1 cellular context compared by ENCODE assay signal in the genomic region with DNA sequence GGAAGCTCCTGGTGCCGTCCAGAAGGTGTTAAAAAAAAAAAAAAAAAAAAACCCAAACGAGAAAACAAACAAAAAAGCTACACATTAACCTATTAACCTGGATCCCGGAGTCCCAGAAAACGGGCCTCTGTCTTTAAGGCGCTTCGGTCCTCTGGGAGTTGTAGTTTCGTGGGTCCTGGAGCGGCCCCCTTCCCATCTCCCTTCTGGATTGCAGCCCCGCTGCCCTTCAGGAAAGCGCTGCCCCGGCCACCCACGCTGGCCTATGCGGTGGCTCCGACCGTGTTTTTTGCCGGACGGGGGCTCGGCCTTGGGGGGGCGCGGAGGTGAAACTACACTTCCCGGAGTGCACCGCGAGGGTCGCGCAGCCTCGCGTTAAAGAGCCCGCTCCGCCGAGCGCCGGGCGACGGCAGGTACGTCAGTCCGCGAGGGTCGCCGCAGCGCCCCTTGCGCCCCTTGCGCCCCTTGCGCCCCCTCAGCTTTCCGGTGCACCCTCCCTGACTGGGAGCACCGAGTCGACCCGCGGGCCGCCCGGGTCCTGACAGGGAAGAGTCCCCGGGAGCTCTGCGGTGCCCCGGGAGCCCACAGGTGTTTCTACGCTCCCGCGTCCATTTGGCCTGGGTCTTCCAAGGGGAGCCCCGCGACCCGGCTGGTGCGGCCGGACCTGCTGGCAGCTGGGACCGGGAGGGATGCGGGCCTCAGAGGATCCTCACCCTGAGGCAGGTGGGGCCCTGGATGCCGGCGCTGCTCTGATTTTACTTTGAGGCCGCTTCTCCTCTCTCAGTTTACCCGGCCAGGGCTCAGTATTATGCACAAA.
TF ChIP-seq lines count a peak whose summit lies in the region.

TSS of gene FCSK (plus strand) at position 375 of the 814 bp plus-strand sequence. CDS start 8,596 bp downstream, outside the sequence.

TF ChIP-seq in GM12878, 131 proteins besides CTCF, POLR2A, EP300 and RAD21 (continued from another document):
- TF ChIP-seq, protein P1, sequence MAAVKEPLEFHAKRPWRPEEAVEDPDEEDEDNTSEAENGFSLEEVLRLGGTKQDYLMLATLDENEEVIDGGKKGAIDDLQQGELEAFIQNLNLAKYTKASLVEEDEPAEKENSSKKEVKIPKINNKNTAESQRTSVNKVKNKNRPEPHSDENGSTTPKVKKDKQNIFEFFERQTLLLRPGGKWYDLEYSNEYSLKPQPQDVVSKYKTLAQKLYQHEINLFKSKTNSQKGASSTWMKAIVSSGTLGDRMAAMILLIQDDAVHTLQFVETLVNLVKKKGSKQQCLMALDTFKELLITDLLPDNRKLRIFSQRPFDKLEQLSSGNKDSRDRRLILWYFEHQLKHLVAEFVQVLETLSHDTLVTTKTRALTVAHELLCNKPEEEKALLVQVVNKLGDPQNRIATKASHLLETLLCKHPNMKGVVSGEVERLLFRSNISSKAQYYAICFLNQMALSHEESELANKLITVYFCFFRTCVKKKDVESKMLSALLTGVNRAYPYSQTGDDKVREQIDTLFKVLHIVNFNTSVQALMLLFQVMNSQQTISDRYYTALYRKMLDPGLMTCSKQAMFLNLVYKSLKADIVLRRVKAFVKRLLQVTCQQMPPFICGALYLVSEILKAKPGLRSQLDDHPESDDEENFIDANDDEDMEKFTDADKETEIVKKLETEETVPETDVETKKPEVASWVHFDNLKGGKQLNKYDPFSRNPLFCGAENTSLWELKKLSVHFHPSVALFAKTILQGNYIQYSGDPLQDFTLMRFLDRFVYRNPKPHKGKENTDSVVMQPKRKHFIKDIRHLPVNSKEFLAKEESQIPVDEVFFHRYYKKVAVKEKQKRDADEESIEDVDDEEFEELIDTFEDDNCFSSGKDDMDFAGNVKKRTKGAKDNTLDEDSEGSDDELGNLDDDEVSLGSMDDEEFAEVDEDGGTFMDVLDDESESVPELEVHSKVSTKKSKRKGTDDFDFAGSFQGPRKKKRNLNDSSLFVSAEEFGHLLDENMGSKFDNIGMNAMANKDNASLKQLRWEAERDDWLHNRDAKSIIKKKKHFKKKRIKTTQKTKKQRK (IDR thresholded peaks at IDR 0.05; ENCODE audit: low read depth, low read length): no peak
- TF ChIP-seq YBX1 (IDR thresholded peaks at IDR 0.05) (no peak), ZNF24 (IDR thresholded peaks at IDR 0.05) (no peak), NR2F1 (conservative IDR thresholded peaks at IDR 0.05) (peak; percentile 73), ZBTB4 (CRISPR knock-in tag; IDR thresholded peaks at IDR 0.05) (no peak), DPF2 (IDR thresholded peaks at IDR 0.05) (0 out of 2 replicates have a peak, but pooled peaks have one; percentile 49), RUNX3 (IDR thresholded peaks at IDR 0.05; ENCODE audit: low read length) (0 out of 2 replicates have a peak, but pooled peaks have one; percentile 19), SPI1 (IDR thresholded peaks at IDR 0.05; ENCODE audit: borderline replicate concordance, insufficient read depth, low read depth, low read length) (no peak), FOS (IDR thresholded peaks at IDR 0.05; ENCODE audit: borderline replicate concordance, extremely low read depth, insufficient read length) (no peak), CHD2 (IDR thresholded peaks at IDR 0.05; ENCODE audit: borderline replicate concordance, low read depth, low read length) (peak; percentile 92), ZNF274 (IDR thresholded peaks at IDR 0.05; ENCODE audit: insufficient read depth, insufficient read length) (no peak), SMARCA5 (IDR thresholded peaks at IDR 0.05) (peak; percentile 43; the same call in 1 of the 2 replicates), ZZZ3 (IDR thresholded peaks at IDR 0.05; ENCODE audit: control insufficient read depth, insufficient read length, low read depth) (no peak), RB1 (IDR thresholded peaks at IDR 0.05; ENCODE audit: borderline replicate concordance) (peak; percentile 51; the same call in 1 of the 2 replicates), WRNIP1 (IDR thresholded peaks at IDR 0.05; ENCODE audit: borderline replicate concordance, low read depth, low read length) (no peak), CBX3 (IDR thresholded peaks at IDR 0.05; ENCODE audit: borderline replicate concordance, low read depth) (no peak), RFX5 (IDR thresholded peaks at IDR 0.05; ENCODE audit: low read depth, low read length) (no peak), ESRRA (IDR thresholded peaks at IDR 0.05; ENCODE audit: low read length) (no peak), STAT1 (conservative IDR thresholded peaks at IDR 0.05) (no peak), KAT2A (conservative IDR thresholded peaks at IDR 0.05; ENCODE audit: control insufficient read depth, low read depth, low read length) (no peak), PAX5 (IDR thresholded peaks at IDR 0.05; ENCODE audit: borderline replicate concordance, low read depth, low read length) (no peak), MLLT1 (IDR thresholded peaks at IDR 0.05) (no peak), LARP7 (IDR thresholded peaks at IDR 0.05) (peak; percentile 78), NR2C1 (IDR thresholded peaks at IDR 0.05) (peak; percentile 70), EGR1 (IDR thresholded peaks at IDR 0.05; ENCODE audit: borderline replicate concordance in 1 of 2, low read depth in 2 of 2, low read length in 2 of 2) (no peak), NFXL1 (IDR thresholded peaks at IDR 0.05; ENCODE audit: borderline replicate concordance) (no peak), HDGF (IDR thresholded peaks at IDR 0.05) (no peak), IKZF2 (IDR thresholded peaks at IDR 0.05) (peak in 1 of 2 experiments; percentile 1; a peak in 1 of 4 replicates), GABPA (IDR thresholded peaks at IDR 0.05; ENCODE audit: low read depth) (no peak; the same call in 1 of the 2 replicates), CHD4 (IDR thresholded peaks at IDR 0.05) (no peak), HCFC1 (IDR thresholded peaks at IDR 0.05; ENCODE audit: low read length) (peak; percentile 87)
- TF ChIP-seq, protein P2, sequence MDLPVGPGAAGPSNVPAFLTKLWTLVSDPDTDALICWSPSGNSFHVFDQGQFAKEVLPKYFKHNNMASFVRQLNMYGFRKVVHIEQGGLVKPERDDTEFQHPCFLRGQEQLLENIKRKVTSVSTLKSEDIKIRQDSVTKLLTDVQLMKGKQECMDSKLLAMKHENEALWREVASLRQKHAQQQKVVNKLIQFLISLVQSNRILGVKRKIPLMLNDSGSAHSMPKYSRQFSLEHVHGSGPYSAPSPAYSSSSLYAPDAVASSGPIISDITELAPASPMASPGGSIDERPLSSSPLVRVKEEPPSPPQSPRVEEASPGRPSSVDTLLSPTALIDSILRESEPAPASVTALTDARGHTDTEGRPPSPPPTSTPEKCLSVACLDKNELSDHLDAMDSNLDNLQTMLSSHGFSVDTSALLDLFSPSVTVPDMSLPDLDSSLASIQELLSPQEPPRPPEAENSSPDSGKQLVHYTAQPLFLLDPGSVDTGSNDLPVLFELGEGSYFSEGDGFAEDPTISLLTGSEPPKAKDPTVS (IDR thresholded peaks at IDR 0.05; ENCODE audit: low read depth, low read length): no peak
- TF ChIP-seq, protein P3, sequence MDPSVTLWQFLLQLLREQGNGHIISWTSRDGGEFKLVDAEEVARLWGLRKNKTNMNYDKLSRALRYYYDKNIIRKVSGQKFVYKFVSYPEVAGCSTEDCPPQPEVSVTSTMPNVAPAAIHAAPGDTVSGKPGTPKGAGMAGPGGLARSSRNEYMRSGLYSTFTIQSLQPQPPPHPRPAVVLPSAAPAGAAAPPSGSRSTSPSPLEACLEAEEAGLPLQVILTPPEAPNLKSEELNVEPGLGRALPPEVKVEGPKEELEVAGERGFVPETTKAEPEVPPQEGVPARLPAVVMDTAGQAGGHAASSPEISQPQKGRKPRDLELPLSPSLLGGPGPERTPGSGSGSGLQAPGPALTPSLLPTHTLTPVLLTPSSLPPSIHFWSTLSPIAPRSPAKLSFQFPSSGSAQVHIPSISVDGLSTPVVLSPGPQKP (IDR thresholded peaks at IDR 0.05; ENCODE audit: low read depth, low read length): no peak
